Comparison of ENCODE assay signal across 8 cellular contexts in the genomic region with DNA sequence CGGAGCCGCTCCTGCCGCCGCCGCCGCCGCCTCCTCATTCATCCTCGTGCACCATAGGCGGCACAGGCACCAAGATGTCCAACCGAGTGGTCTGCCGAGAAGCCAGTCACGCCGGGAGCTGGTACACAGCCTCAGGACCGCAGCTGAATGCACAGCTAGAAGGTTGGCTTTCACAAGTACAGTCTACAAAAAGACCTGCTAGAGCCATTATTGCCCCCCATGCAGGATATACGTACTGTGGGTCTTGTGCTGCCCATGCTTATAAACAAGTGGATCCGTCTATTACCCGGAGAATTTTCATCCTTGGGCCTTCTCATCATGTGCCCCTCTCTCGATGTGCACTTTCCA. TPM values are rescaled to one million over a fixed set of nuclear protein-coding genes. Genes with fewer than 3 reads are reported as not detected.
DNase-seq lines count a peak whose midpoint lies in the region; ATAC-seq, FAIRE-seq and TF ChIP-seq lines count a peak whose summit lies in the region.
"Not testable (repeated sequence)": the region's sequence is repeated elsewhere in the genome, so short reads cannot be mapped to it uniquely, and the experiment has no call there.

No MANE protein-coding gene starts in this region.

- not testable (repeated sequence) for H4K20me1 ChIP-seq in DND-41 (ENCODE audit: insufficient read depth, low read length); astrocyte (ENCODE audit: insufficient read depth, low read length)

- TF ChIP-seq CTCF in DND-41 (IDR thresholded peaks at IDR 0.05; ENCODE audit: borderline replicate concordance, extremely low read depth, low read length, poor library complexity, severe bottlenecking); NB4 (IDR thresholded peaks at IDR 0.05; ENCODE audit: low read depth, low read length); astrocyte (IDR thresholded peaks at IDR 0.05; ENCODE audit: insufficient read depth, low read depth, low read length); esophagus muscularis mucosa (IDR thresholded peaks at IDR 0.05); kidney epithelial cell (IDR thresholded peaks at IDR 0.05; ENCODE audit: insufficient read depth, low read length, poor library complexity, severe bottlenecking); psoas muscle (IDR thresholded peaks at IDR 0.05); upper lobe of right lung (IDR thresholded peaks at IDR 0.05): not testable (repeated sequence)

- not testable (repeated sequence) for TF ChIP-seq POLR2A in NB4 (IDR thresholded peaks at IDR 0.05; ENCODE audit: extremely low read depth, insufficient read length); esophagus muscularis mucosa (IDR thresholded peaks at IDR 0.05; ENCODE audit: low read depth)

- H2AFZ ChIP-seq in DND-41 (ENCODE audit: low read depth, low read length) (peak overlapping the region; percentile 57; the same call in 1 of the 2 replicates), astrocyte (ENCODE audit: low read depth, low read length) (peak overlapping the region; percentile 52)

- FAIRE-seq in astrocyte (lab: Jason Lieb, UNC) = not testable (repeated sequence)

- H3K4me1 ChIP-seq in DND-41 (ENCODE audit: insufficient read depth, low read length) (peaks cover 15% of the 10 kb centered on the region), esophagus muscularis mucosa (peaks cover 15 to 39% (median 33%) of the 10 kb centered on the region in 4 donors), upper lobe of right lung (peaks cover 15% of the 10 kb centered on the region)
- not testable (repeated sequence) for H3K4me1 ChIP-seq in astrocyte (ENCODE audit: insufficient read depth, low read length); psoas muscle

- H3K36me3 Mint-ChIP-seq in activated CD4-positive, alpha-beta T cell treated with anti-CD3 and anti-CD28 coated beads, Interleukin-2, amount 10 ng/mL, durations not matched to agents 24 days and 14 days (ENCODE audit: low read depth); astrocyte (ENCODE audit: low read depth, unreplicated experiment): not testable (repeated sequence)

- not testable (repeated sequence) for H3K9me3 Mint-ChIP-seq in activated CD4-positive, alpha-beta T cell treated with anti-CD3 and anti-CD28 coated beads, Interleukin-2, amount 10 ng/mL, durations not matched to agents 24 days and 14 days; astrocyte (ENCODE audit: unreplicated experiment)

- H3K4me1 Mint-ChIP-seq in activated CD4-positive, alpha-beta T cell treated with anti-CD3 and anti-CD28 coated beads, Interleukin-2, amount 10 ng/mL, durations not matched to agents 24 days and 14 days = peaks cover 26% of the 10 kb centered on the region
- H3K4me1 Mint-ChIP-seq in astrocyte (ENCODE audit: low read depth, unreplicated experiment) = not testable (repeated sequence)

- intact Hi-C loops in activated CD4-positive, alpha-beta T cell treated with anti-CD3 and anti-CD28 coated beads, Interleukin-2, amount 10 ng/mL, durations not matched to agents 24 days and 14 days (cut with micrococcal nuclease); esophagus muscularis mucosa (cut with DNase I); psoas muscle (cut with DNase I); upper lobe of right lung (cut with DNase I): not testable (repeated sequence)

- H3K4me3 ChIP-seq in DND-41 (ENCODE audit: low read depth in 1 of 2, low read length in 2 of 2) (peak overlapping the region in 1 of 2 experiments; percentile 50; a peak in 2 of 4 replicates), NB4 (ENCODE audit: low read depth, low read length) (peak overlapping the region; percentile 52), esophagus muscularis mucosa (peak overlapping the region; percentile 61 to 67 (median 63)), kidney epithelial cell (ENCODE audit: low read depth, low read length) (peak overlapping the region; percentile 15), psoas muscle (peak overlapping the region; percentile 58), upper lobe of right lung (peak overlapping the region; percentile 50)
- H3K4me3 ChIP-seq in astrocyte (ENCODE audit: insufficient read depth, low read depth, low read length) = not testable (repeated sequence)

- H3K9ac ChIP-seq in DND-41 (ENCODE audit: low read depth, low read length) (peak overlapping the region; percentile 45; the same call in 1 of the 2 replicates), astrocyte (ENCODE audit: low read length) (peak overlapping the region; percentile 46)

- peaks cover 15% of the 10 kb centered on the region for H3K27me3 Mint-ChIP-seq in activated CD4-positive, alpha-beta T cell treated with anti-CD3 and anti-CD28 coated beads, Interleukin-2, amount 10 ng/mL, durations not matched to agents 24 days and 14 days
- peaks cover 22% of the 10 kb centered on the region for H3K27me3 Mint-ChIP-seq in astrocyte (ENCODE audit: low read depth, unreplicated experiment)

- DNase-seq in DND-41 = peak; percentile 20
- DNase-seq in NB4 (ENCODE audit: low read depth); activated CD4-positive, alpha-beta T cell treated with anti-CD3 and anti-CD28 coated beads, Interleukin-2, amount 10 ng/mL, durations not matched to agents 24 days and 14 days; astrocyte (ENCODE audit: low read depth); esophagus muscularis mucosa (ENCODE audit: extremely low spot score); kidney epithelial cell (ENCODE audit: low read depth); psoas muscle: not testable (repeated sequence)
- peak; percentile 38 for DNase-seq in upper lobe of right lung

- not testable (repeated sequence) for TF ChIP-seq EP300 in esophagus muscularis mucosa (IDR thresholded peaks at IDR 0.05)

- H3K79me2 ChIP-seq in DND-41 (ENCODE audit: insufficient read depth, low read length); astrocyte (ENCODE audit: insufficient read depth, low read length): not testable (repeated sequence)

- 15% methylated on average over 11 of the region's 18 CpGs for WGBS in esophagus muscularis mucosa
- WGBS in psoas muscle, 3 donors = 25 to 42% (median 28%) methylated on average over 7 to 10 of the region's 18 CpGs

- not testable (repeated sequence) for H3K27ac ChIP-seq in DND-41 (ENCODE audit: low read length); astrocyte (ENCODE audit: low read depth, low read length); psoas muscle; upper lobe of right lung
- H3K27ac ChIP-seq in esophagus muscularis mucosa (replicated peaks in 1 of 4) = peak overlapping the region in 2 of 4 donors; percentile 73 to 79

- H3K4me3 Mint-ChIP-seq in activated CD4-positive, alpha-beta T cell treated with anti-CD3 and anti-CD28 coated beads, Interleukin-2, amount 10 ng/mL, durations not matched to agents 24 days and 14 days = peak overlapping the region; percentile 87
- H3K4me3 Mint-ChIP-seq in astrocyte (ENCODE audit: unreplicated experiment) = peak overlapping the region; percentile 84

- peak overlapping the region; percentile 84 for H3K27ac Mint-ChIP-seq in activated CD4-positive, alpha-beta T cell treated with anti-CD3 and anti-CD28 coated beads, Interleukin-2, amount 10 ng/mL, durations not matched to agents 24 days and 14 days
- not testable (repeated sequence) for H3K27ac Mint-ChIP-seq in astrocyte (ENCODE audit: unreplicated experiment)

- not testable (repeated sequence) for ATAC-seq in DND-41 (ENCODE audit: insufficient read depth, low read depth); psoas muscle; upper lobe of right lung

- H3K36me3 ChIP-seq in DND-41 (ENCODE audit: insufficient read depth, low read length); astrocyte (ENCODE audit: insufficient read depth, low read length); esophagus muscularis mucosa; kidney epithelial cell (ENCODE audit: control insufficient read depth, insufficient read depth, low read length); psoas muscle (ENCODE audit: insufficient read depth in 1 of 2, low read depth in 1 of 2); upper lobe of right lung: not testable (repeated sequence)

- H3K4me2 ChIP-seq in DND-41 (ENCODE audit: insufficient read depth, low read length) (peak overlapping the region; percentile 73), astrocyte (ENCODE audit: low read length) (peak overlapping the region; percentile 79)

- H3K27me3 ChIP-seq in DND-41 (ENCODE audit: insufficient read depth, low read length, poor library complexity); astrocyte (ENCODE audit: insufficient read depth, low read length); esophagus muscularis mucosa; kidney epithelial cell (ENCODE audit: control insufficient read depth, insufficient read depth, low read length); upper lobe of right lung: not testable (repeated sequence)
- H3K27me3 ChIP-seq in psoas muscle (ENCODE audit: insufficient read depth in 3 of 3, low read length in 2 of 3) = peaks cover 0 to 28% (median 4%) of the 10 kb centered on the region in 3 donors

- H3K9me3 ChIP-seq in DND-41 (ENCODE audit: insufficient read depth, low read length, severe bottlenecking); astrocyte (ENCODE audit: insufficient read depth, low read depth, low read length); esophagus muscularis mucosa; psoas muscle; upper lobe of right lung: not testable (repeated sequence)

RNA-seq across cellular contexts. Expression of a gene that starts 4.5 kb away (rescaled TPM):
- total RNA-seq in activated CD4-positive, alpha-beta T cell treated with anti-CD3 and anti-CD28 coated beads, Interleukin-2, amount 10 ng/mL, durations not matched to agents 24 days and 14 days = 17.2 and 19.8 TPM in 2 replicates
- total RNA-seq in astrocyte = 2.3 and 2.8 TPM in 2 replicates
- total RNA-seq in esophagus muscularis mucosa = 10 to 100 TPM; 11.4 to 18.5 (median 14.0) TPM
- total RNA-seq in kidney epithelial cell = 0.21 and 0.41 TPM in 2 replicates
- total RNA-seq in psoas muscle = 1 to 10 TPM in 3 of 4 donors, under 1 TPM in 1; 0.64 to 1.9 (median 1.2) TPM
- 1 to 10 TPM; 1.2 to 1.8 (median 1.8) TPM for polyA plus RNA-seq in psoas muscle
- 4.1 TPM for total RNA-seq in upper lobe of right lung

RNA-seq across cellular contexts. Expression of a gene that starts 26.2 kb away (rescaled TPM):
- total RNA-seq in activated CD4-positive, alpha-beta T cell treated with anti-CD3 and anti-CD28 coated beads, Interleukin-2, amount 10 ng/mL, durations not matched to agents 24 days and 14 days = 16.0 and 17.5 TPM in 2 replicates
- total RNA-seq in astrocyte (22.2 and 26.1 TPM in 2 replicates), esophagus muscularis mucosa (10 to 100 TPM in 2 of 4 donors, 1 to 10 TPM in 2; 6.3 to 15.1 (median 11.2) TPM), kidney epithelial cell (31.5 and 37.0 TPM in 2 replicates), psoas muscle (10 to 100 TPM; 12.8 to 20.7 (median 14.3) TPM), upper lobe of right lung (19.0 TPM)
- 1 to 10 TPM; 3.1 to 7.4 (median 4.7) TPM for polyA plus RNA-seq in psoas muscle
